26 cellular contexts compared by ENCODE assay signal in genomic region chr2:235848055-235848454, GRCh38.
A peak's percentile ranks its signal among the peaks of the same experiment; 100 is the strongest.
DNase-seq lines count a peak whose midpoint lies in the region; ATAC-seq, FAIRE-seq and TF ChIP-seq lines count a peak whose summit lies in the region.
"Had no signal": no experiment of that assay in that cellular context is flagged by ENCODE, and none has a peak within 500 bp of the region (broad histone marks: within the 10 kb centered on the region; RNA-seq: fewer than 3 reads in every experiment).

No MANE protein-coding gene starts in this region.

- H3K4me1 ChIP-seq in mesenchymal stem cell (ENCODE audit: control insufficient read depth, insufficient read depth, low read depth, low read length) (peaks cover 4% of the 10 kb centered on the region), spleen (no peaks in the 10 kb centered on the region)
- H3K4me1 ChIP-seq: A549; BLaER1 treated with 17β-estradiol and CSF1 and Interleukin-3, amounts not matched to agents 10 nM and 100 nM; SJCRH30 had no signal

- no peak overlapping the region for H3K27ac Mint-ChIP-seq in Calu3 (ENCODE audit: unreplicated experiment)
- H3K27ac Mint-ChIP-seq: CD4-positive, alpha-beta T cell had no signal

- no peak overlapping the region for H2BK5ac ChIP-seq in mesenchymal stem cell (ENCODE audit: low read depth, low read length, poor library complexity, severe bottlenecking)

- H3K18ac ChIP-seq in mesenchymal stem cell (ENCODE audit: low read depth in 1 of 2, low read length in 2 of 2) = no peak overlapping the region

- H3K14ac ChIP-seq in mesenchymal stem cell (ENCODE audit: low read length in 2 of 2) = no peak overlapping the region

- no peak for TF ChIP-seq POLR2A in spleen (IDR thresholded peaks at IDR 0.05)

- no peak overlapping the region for H3K4me2 ChIP-seq in mesenchymal stem cell (ENCODE audit: low read length, poor library complexity, severe bottlenecking)
- H3K4me2 ChIP-seq: A549; BLaER1 treated with 17β-estradiol and CSF1 and Interleukin-3, amounts not matched to agents 10 nM and 100 nM; PC-9 had no signal

- H3K4ac ChIP-seq in mesenchymal stem cell (ENCODE audit: low read depth in 1 of 2, low read length in 2 of 2) = no peak overlapping the region

- H3K27me3 Mint-ChIP-seq in Calu3 (ENCODE audit: unreplicated experiment) = no peaks in the 10 kb centered on the region

- H2AFZ ChIP-seq in mesenchymal stem cell (ENCODE audit: low read depth, low read length) = no peak overlapping the region
- H2AFZ ChIP-seq: PC-9 had no signal

- H3K4me1 Mint-ChIP-seq in Calu3 (ENCODE audit: low read depth, unreplicated experiment) = no peaks in the 10 kb centered on the region

- no peak overlapping the region for H2BK120ac ChIP-seq in mesenchymal stem cell (ENCODE audit: low read depth, low read length)

- H3K27ac ChIP-seq in mesenchymal stem cell (ENCODE audit: low read length, poor library complexity, severe bottlenecking) = no peak overlapping the region
- no peak overlapping the region for H3K27ac ChIP-seq in spleen
- H3K27ac ChIP-seq: A549; BLaER1 treated with 17β-estradiol and CSF1 and Interleukin-3, amounts not matched to agents 10 nM and 100 nM; PC-9; SJCRH30 had no signal

- peak overlapping the region; percentile 18 for H4K91ac ChIP-seq in mesenchymal stem cell (ENCODE audit: low read length)

- H3K9ac ChIP-seq in mesenchymal stem cell (ENCODE audit: low read length) = no peak overlapping the region
- H3K9ac ChIP-seq: BLaER1 treated with 17β-estradiol and CSF1 and Interleukin-3, amounts not matched to agents 10 nM and 100 nM had no signal

- H3K4me3 Mint-ChIP-seq in Calu3 (ENCODE audit: low read depth, unreplicated experiment) = no peak overlapping the region
- H3K4me3 Mint-ChIP-seq: CD4-positive, alpha-beta T cell; H9 had no signal

- H4K8ac ChIP-seq in mesenchymal stem cell (ENCODE audit: low read length) = no peak overlapping the region

- H3K36me3 Mint-ChIP-seq in Calu3 (ENCODE audit: insufficient read depth, unreplicated experiment) = peaks cover 6% of the 10 kb centered on the region

- no peaks in the 10 kb centered on the region for H3K9me3 Mint-ChIP-seq in Calu3 (ENCODE audit: low read depth, unreplicated experiment)
- H3K9me3 Mint-ChIP-seq: CD4-positive, alpha-beta T cell; H9 had no signal

- intact Hi-C loops in spleen (cut with DNase I; ENCODE audit: low total_unique reads) (no loop called here), Calu3 (cut with micrococcal nuclease; ENCODE audit: unreplicated experiment) (no loop called here)

- TF ChIP-seq CTCF in bronchial epithelial cell (IDR thresholded peaks at IDR 0.05; ENCODE audit: insufficient read depth, low read length, severe bottlenecking) (no peak), spleen (IDR thresholded peaks at IDR 0.05 in 8 of 11, conservative IDR thresholded peaks at IDR 0.05 in 3 of 11) (no peak), Calu3 (IDR thresholded peaks at IDR 0.05; ENCODE audit: unreplicated experiment) (no peak)

- peak; percentile 47 for DNase-seq in H7
- no peak for DNase-seq in bronchial epithelial cell (ENCODE audit: low read depth)
- no peak for DNase-seq in mesenchymal stem cell
- peak; percentile 17 for DNase-seq in spleen
- no peak for DNase-seq in NCI-H510A treated with DMSO at 0.1 percent for 48 hours (lab: John Stamatoyannopoulos, UW)
- DNase-seq in Calu3 = no peak
- DNase-seq: AML-193; CD4-positive, alpha-beta T cell; GDM1; H9; Kasumi-1; NCI-H1092 treated with DMSO at 0.1 percent for 48 hours; NCI-H1436 treated with DMSO at 0.1 percent for 48 hours; NCI-H187 treated with DMSO at 0.1 percent for 48 hours; NCI-H446 treated with DMSO at 0.1 percent for 48 hours; NCI-H526 treated with DMSO at 0.1 percent for 48 hours; PC-9; SJCRH30 had no signal

- H2AK5ac ChIP-seq in mesenchymal stem cell (ENCODE audit: low read length, severe bottlenecking) = no peak overlapping the region

- 95% methylated on average over 3 of the region's 4 CpGs for WGBS in mesenchymal stem cell
- 88 to 94% (median 90%) methylated on average over 4 of the region's 4 CpGs for WGBS in spleen, 5 donors

- H3K4me3 ChIP-seq in H7 (ENCODE audit: insufficient read depth, low read depth, low read length) = no peak overlapping the region
- H3K4me3 ChIP-seq in bronchial epithelial cell (ENCODE audit: low read depth, low read length) = no peak overlapping the region
- no peak overlapping the region for H3K4me3 ChIP-seq in mesenchymal stem cell (ENCODE audit: insufficient read depth in 1 of 2, low read depth in 1 of 2, low read length in 2 of 2)
- no peak overlapping the region for H3K4me3 ChIP-seq in spleen
- H3K4me3 ChIP-seq: A549; BLaER1 treated with 17β-estradiol and CSF1 and Interleukin-3, amounts not matched to agents 10 nM and 100 nM; K562; PC-9; SJCRH30 had no signal

- H2BK12ac ChIP-seq in mesenchymal stem cell (ENCODE audit: low read length in 2 of 2) = no peak overlapping the region

- no peaks in the 10 kb centered on the region for H3K27me3 ChIP-seq in H7 (ENCODE audit: control insufficient read depth, insufficient read depth, low read length)
- no peaks in the 10 kb centered on the region for H3K27me3 ChIP-seq in bronchial epithelial cell (ENCODE audit: control insufficient read depth, insufficient read depth, low read length)
- no peaks in the 10 kb centered on the region for H3K27me3 ChIP-seq in mesenchymal stem cell (ENCODE audit: control insufficient read depth in 1 of 2, insufficient read depth in 1 of 2, low read length in 2 of 2)
- H3K27me3 ChIP-seq in spleen (replicated peaks in 1 of 7) = no peaks in the 10 kb centered on the region
- H3K27me3 ChIP-seq: BLaER1 treated with 17β-estradiol and CSF1 and Interleukin-3, amounts not matched to agents 10 nM and 100 nM; SJCRH30 had no signal

- H3K79me1 ChIP-seq in mesenchymal stem cell (replicated peaks; ENCODE audit: low read length, poor library complexity, severe bottlenecking) = peaks cover 15% of the 10 kb centered on the region

- CTCF ChIA-PET in Calu3 (lab: Charles Lee) = no interaction called here

- H2BK15ac ChIP-seq in mesenchymal stem cell (ENCODE audit: low read depth, poor library complexity, severe bottlenecking) = no peak overlapping the region

- ATAC-seq in GM21528 (IDR thresholded peaks at IDR 0.05; ENCODE audit: low FRiP score, unreplicated experiment) = no peak
- ATAC-seq: A549, K562, Right ventricle myocardium inferior, SK-N-SH treated with all-trans-retinoic acid at 6 μM for 48 hours had no signal

- BruUV-seq in Calu3 (replicated peaks; lab: Mats Ljungman, UMichigan) = no TSS peak

- no peaks in the 10 kb centered on the region for H3K36me3 ChIP-seq in H7 (replicated peaks; ENCODE audit: control insufficient read depth, insufficient read depth, low read length)
- H3K36me3 ChIP-seq in bronchial epithelial cell (ENCODE audit: control insufficient read depth, insufficient read depth, low read length) = no peaks in the 10 kb centered on the region
- peaks cover 5 to 11% of the 10 kb centered on the region in 2 experiments for H3K36me3 ChIP-seq in mesenchymal stem cell (ENCODE audit: control insufficient read depth in 1 of 2, insufficient read depth in 2 of 2, low read depth in 1 of 2, low read length in 2 of 2)
- H3K36me3 ChIP-seq in spleen = no peaks in the 10 kb centered on the region
- H3K36me3 ChIP-seq: SJCRH30 had no signal

- H3K23ac ChIP-seq in mesenchymal stem cell (ENCODE audit: low read length in 2 of 2) = no peak overlapping the region

- no peaks in the 10 kb centered on the region for H3K9me3 ChIP-seq in mesenchymal stem cell (ENCODE audit: control insufficient read depth, low read length)
- H3K9me3 ChIP-seq in spleen = no peaks in the 10 kb centered on the region
- H3K9me3 ChIP-seq: A549; BLaER1 treated with 17β-estradiol and CSF1 and Interleukin-3, amounts not matched to agents 10 nM and 100 nM; SJCRH30 had no signal

- FAIRE-seq in bronchial epithelial cell (lab: Jason Lieb, UNC) = peak; percentile 88
- FAIRE-seq: A549, GM12892, HTR-8/SVneo, K562 had no signal

Comparison
In these comparisons a context has a peak if more than half of its experiments do, and no peak if none do; other contexts are left out.
1. DNase-seq: peak in H7 (single experiment) and spleen (single experiment); none in bronchial epithelial cell (single experiment), mesenchymal stem cell (single experiment), NCI-H510A treated with DMSO at 0.1 percent for 48 hours (single experiment) and Calu3 (single experiment).